14 cellular contexts compared by ENCODE assay signal in the genomic region with DNA sequence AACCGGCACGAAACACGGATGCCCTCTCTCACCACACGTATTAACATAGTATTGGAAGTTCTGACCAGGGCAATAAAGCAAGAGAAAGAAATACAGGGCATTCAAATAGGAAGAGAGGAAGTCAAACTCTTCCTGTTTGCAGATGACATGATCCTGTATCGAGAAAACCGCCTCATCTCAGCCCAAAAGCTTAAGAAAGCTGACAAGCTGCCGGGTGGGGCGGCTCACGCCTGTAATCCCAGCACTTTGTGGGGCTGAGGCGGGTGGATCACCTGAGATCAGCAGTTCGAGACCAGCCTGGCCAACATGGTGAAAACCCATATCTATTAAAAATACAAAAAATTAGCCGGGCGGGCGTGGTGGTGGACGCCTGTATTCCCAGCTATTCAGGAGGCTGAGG. TPM values are rescaled to one million over a fixed set of nuclear protein-coding genes. Genes with fewer than 3 reads are reported as not detected.
A peak's percentile ranks its signal among the peaks of the same experiment; 100 is the strongest.
DNase-seq lines count a peak whose midpoint lies in the region; ATAC-seq and TF ChIP-seq lines count a peak whose summit lies in the region.
"Had no signal": no experiment of that assay in that cellular context is flagged by ENCODE, and none has a peak within 500 bp of the region (broad histone marks: within the 10 kb centered on the region; RNA-seq: fewer than 3 reads in every experiment).

No MANE protein-coding gene starts in this region.

- no peaks in the 10 kb centered on the region for H3K79me2 ChIP-seq in KMS-11 (ENCODE audit: insufficient read depth, low read depth)

- peaks cover 45% of the 10 kb centered on the region for H3K27me3 Mint-ChIP-seq in activated T-helper 1 cell treated with anti-CD3 and anti-CD28 coated beads, Interleukin-12 subunit alpha, Interleukin-12 subunit beta, Interleukin-2, Interleukin-4 antibody, amounts not matched to agents 30 ng/mL and 10 ng/mL and 1 ng/mL, durations not matched to agents 14 hours and 24 hours and 36 hours (ENCODE audit: insufficient read depth)
- H3K27me3 Mint-ChIP-seq in nephron progenitor cell (ENCODE audit: low read depth, poor library complexity) = peaks cover 61% of the 10 kb centered on the region

- TF ChIP-seq CTCF in KMS-11 (conservative IDR thresholded peaks at IDR 0.05; ENCODE audit: low read depth, low read length) = no peak
- TF ChIP-seq CTCF in nephron progenitor cell (IDR thresholded peaks at IDR 0.05) = no peak

- H3K9ac ChIP-seq in KMS-11 = no peak overlapping the region

- H3K27me3 ChIP-seq in KMS-11 (ENCODE audit: insufficient read depth, low read depth) = 0 out of 2 replicates have a peak, but pooled peaks cover 3% of the 10 kb centered on the region

- intact Hi-C loops in activated T-helper 1 cell treated with anti-CD3 and anti-CD28 coated beads, Interleukin-12 subunit alpha, Interleukin-12 subunit beta, Interleukin-2, Interleukin-4 antibody, amounts not matched to agents 30 ng/mL and 10 ng/mL and 1 ng/mL, durations not matched to agents 14 hours and 24 hours and 36 hours (cut with micrococcal nuclease) = no loop called here

- H3K4me1 ChIP-seq in KMS-11 (ENCODE audit: low read depth, poor library complexity, severe bottlenecking) = peaks cover 4% of the 10 kb centered on the region

- H3K4me1 Mint-ChIP-seq in activated T-helper 1 cell treated with anti-CD3 and anti-CD28 coated beads, Interleukin-12 subunit alpha, Interleukin-12 subunit beta, Interleukin-2, Interleukin-4 antibody, amounts not matched to agents 30 ng/mL and 10 ng/mL and 1 ng/mL, durations not matched to agents 14 hours and 24 hours and 36 hours (ENCODE audit: low read depth) = peaks cover 73% of the 10 kb centered on the region
- H3K4me1 Mint-ChIP-seq in nephron progenitor cell = peaks cover 65% of the 10 kb centered on the region

- peaks cover 10% of the 10 kb centered on the region for H3K36me3 Mint-ChIP-seq in activated T-helper 1 cell treated with anti-CD3 and anti-CD28 coated beads, Interleukin-12 subunit alpha, Interleukin-12 subunit beta, Interleukin-2, Interleukin-4 antibody, amounts not matched to agents 30 ng/mL and 10 ng/mL and 1 ng/mL, durations not matched to agents 14 hours and 24 hours and 36 hours (ENCODE audit: low read depth)
- H3K36me3 Mint-ChIP-seq in nephron progenitor cell (ENCODE audit: low read depth) = no peaks in the 10 kb centered on the region

- no peak overlapping the region for H3K27ac ChIP-seq in KMS-11

- no peaks in the 10 kb centered on the region for H3K36me3 ChIP-seq in KMS-11 (ENCODE audit: insufficient read depth)

- DNase-seq in NOMO-1 (lab: John Stamatoyannopoulos, UW; ENCODE audit: unreplicated experiment in 2 of 2) = peak; percentile 29 to 38
- DNase-seq in NOMO-1 treated with dmso at 0.1 percent for 144 hours (lab: John Stamatoyannopoulos, UW; ENCODE audit: unreplicated experiment) = no peak
- no peak for DNase-seq in activated T-helper 1 cell treated with anti-CD3 and anti-CD28 coated beads, Interleukin-12 subunit alpha, Interleukin-12 subunit beta, Interleukin-2, Interleukin-4 antibody, amounts not matched to agents 30 ng/mL and 10 ng/mL and 1 ng/mL, durations not matched to agents 14 hours and 24 hours and 36 hours (ENCODE audit: low spot score)
- no peak for DNase-seq in nephron progenitor cell
- no peak for DNase-seq in C1 segment of cervical spinal cord (lab: John Stamatoyannopoulos, UW)
- DNase-seq: 8988T; activated CD4-positive, alpha-beta T cell treated with anti-CD3 and anti-CD28 coated beads, Interleukin-2, amount 50 U/mL, for 1 hour; GOT3; islet precursor cell; NCI-H1417 treated with DMSO at 0.1 percent for 48 hours had no signal

- peak overlapping the region; percentile 31; the same call in 1 of the 2 replicates for H3K4me2 ChIP-seq in KMS-11

- no peak for ATAC-seq in GM19395 (IDR thresholded peaks at IDR 0.05; ENCODE audit: unreplicated experiment)
- ATAC-seq in HG02763 (IDR thresholded peaks at IDR 0.05; ENCODE audit: unreplicated experiment) = no peak

- H3K4me3 Mint-ChIP-seq in activated T-helper 1 cell treated with anti-CD3 and anti-CD28 coated beads, Interleukin-12 subunit alpha, Interleukin-12 subunit beta, Interleukin-2, Interleukin-4 antibody, amounts not matched to agents 30 ng/mL and 10 ng/mL and 1 ng/mL, durations not matched to agents 14 hours and 24 hours and 36 hours = peak overlapping the region; percentile 77
- H3K4me3 Mint-ChIP-seq in nephron progenitor cell = peak overlapping the region; percentile 84

- H2AFZ ChIP-seq in KMS-11 (ENCODE audit: low read depth) = no peak overlapping the region

- H4K20me1 ChIP-seq in KMS-11 (ENCODE audit: insufficient read depth) = no peaks in the 10 kb centered on the region

- no peak overlapping the region for H3K4me3 ChIP-seq in KMS-11 (IDR thresholded peaks at IDR 0.05; ENCODE audit: insufficient read depth, low read depth, low read length)

- H3K9me3 Mint-ChIP-seq in activated T-helper 1 cell treated with anti-CD3 and anti-CD28 coated beads, Interleukin-12 subunit alpha, Interleukin-12 subunit beta, Interleukin-2, Interleukin-4 antibody, amounts not matched to agents 30 ng/mL and 10 ng/mL and 1 ng/mL, durations not matched to agents 14 hours and 24 hours and 36 hours = no peaks in the 10 kb centered on the region
- H3K9me3 Mint-ChIP-seq in nephron progenitor cell = peaks cover 12% of the 10 kb centered on the region

- H3K27ac Mint-ChIP-seq in activated T-helper 1 cell treated with anti-CD3 and anti-CD28 coated beads, Interleukin-12 subunit alpha, Interleukin-12 subunit beta, Interleukin-2, Interleukin-4 antibody, amounts not matched to agents 30 ng/mL and 10 ng/mL and 1 ng/mL, durations not matched to agents 14 hours and 24 hours and 36 hours = peak overlapping the region; percentile 10
- no peak overlapping the region for H3K27ac Mint-ChIP-seq in nephron progenitor cell

RNA-seq across cellular contexts. Expression of gene OR6S1, which starts 17.7 kb away (rescaled TPM):
- total RNA-seq in activated T-helper 1 cell treated with anti-CD3 and anti-CD28 coated beads, Interleukin-12 subunit alpha, Interleukin-12 subunit beta, Interleukin-2, Interleukin-4 antibody, amounts not matched to agents 30 ng/mL and 10 ng/mL and 1 ng/mL, durations not matched to agents 14 hours and 24 hours and 36 hours = not detected in 2 replicates
- total RNA-seq: RPMI7951 had no signal

RNA-seq across cellular contexts. Expression of gene RNASE12, which starts 32.6 kb away (rescaled TPM):
- not detected in 2 replicates for total RNA-seq in activated T-helper 1 cell treated with anti-CD3 and anti-CD28 coated beads, Interleukin-12 subunit alpha, Interleukin-12 subunit beta, Interleukin-2, Interleukin-4 antibody, amounts not matched to agents 30 ng/mL and 10 ng/mL and 1 ng/mL, durations not matched to agents 14 hours and 24 hours and 36 hours
- total RNA-seq: RPMI7951 had no signal

RNA-seq across cellular contexts. Expression of gene RNASE11, which starts 36.0 kb away (rescaled TPM):
- total RNA-seq in activated T-helper 1 cell treated with anti-CD3 and anti-CD28 coated beads, Interleukin-12 subunit alpha, Interleukin-12 subunit beta, Interleukin-2, Interleukin-4 antibody, amounts not matched to agents 30 ng/mL and 10 ng/mL and 1 ng/mL, durations not matched to agents 14 hours and 24 hours and 36 hours = not detected in 2 replicates
- total RNA-seq: RPMI7951 had no signal

Comparison
In these comparisons a context has a peak if more than half of its experiments do, and no peak if none do; other contexts are left out.
1. DNase-seq: peak in NOMO-1 (2 of 2); none in NOMO-1 treated with dmso at 0.1 percent for 144 hours (single experiment), activated T-helper 1 cell treated with anti-CD3 and anti-CD28 coated beads, Interleukin-12 subunit alpha, Interleukin-12 subunit beta, Interleukin-2, Interleukin-4 antibody, amounts not matched to agents 30 ng/mL and 10 ng/mL and 1 ng/mL, durations not matched to agents 14 hours and 24 hours and 36 hours (single experiment), nephron progenitor cell (single experiment) and C1 segment of cervical spinal cord (0 of 14).